In the genomic region with DNA sequence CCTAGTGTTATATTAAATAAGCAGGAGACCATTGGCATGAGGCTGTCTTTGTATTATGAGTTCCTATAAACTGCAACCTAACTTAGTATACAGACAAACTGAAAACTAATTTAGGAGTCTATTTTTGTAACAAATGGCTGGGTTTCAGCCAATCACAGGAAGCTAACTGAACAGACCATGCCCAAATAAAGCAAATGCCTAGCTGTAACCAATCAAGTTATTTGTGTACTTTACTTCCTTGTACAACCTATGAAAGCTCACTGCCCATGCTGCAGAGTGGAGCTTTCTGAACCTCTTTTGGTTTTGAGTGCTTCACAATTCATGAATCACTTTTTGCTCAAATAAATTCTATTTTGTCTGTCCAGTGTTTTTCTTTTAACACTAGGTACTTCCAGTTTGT, we compare ENCODE assay signal across 22 cellular contexts. TPM values are rescaled to one million over a fixed set of nuclear protein-coding genes. Genes with fewer than 3 reads are reported as not detected.
DNase-seq lines count a peak whose midpoint lies in the region; ATAC-seq and TF ChIP-seq lines count a peak whose summit lies in the region.
"Had no signal": no experiment of that assay in that cellular context is flagged by ENCODE, and none has a peak within 500 bp of the region (broad histone marks: within the 10 kb centered on the region; RNA-seq: fewer than 3 reads in every experiment).

No MANE protein-coding gene starts in this region.

- peaks cover 9% of the 10 kb centered on the region; the same call in 2 of the 3 replicates for H3K4me1 Mint-ChIP-seq in GM23338
- no peaks in the 10 kb centered on the region for H3K4me1 Mint-ChIP-seq in natural killer cell treated with Interleukin-12 subunit alpha and Interleukin-12 subunit beta and Interleukin-15 and Interleukin-18, amount 100 ng/mL, for 72 hours (ENCODE audit: low read depth in 2 of 2)

- H4K20me1 ChIP-seq in Karpas-422 (ENCODE audit: insufficient read depth, low read depth, low read length) (no peaks in the 10 kb centered on the region), PC-3 (ENCODE audit: low read length) (no peaks in the 10 kb centered on the region), GM23338 (replicated peaks; ENCODE audit: insufficient read depth) (no peaks in the 10 kb centered on the region)
- H4K20me1 ChIP-seq: BLaER1 had no signal

- H3K9ac ChIP-seq in Karpas-422 (ENCODE audit: low read length) (no peak overlapping the region), PC-3 (ENCODE audit: low read length) (no peak overlapping the region)
- H3K9ac ChIP-seq: BLaER1 had no signal

- BruUV-seq in PC-3 (replicated peaks; lab: Mats Ljungman, UMichigan) = no TSS peak

- TF ChIP-seq CTCF in GM12865 (IDR thresholded peaks at IDR 0.05; ENCODE audit: insufficient read depth, low read depth, low read length, missing control alignments) = no peak
- TF ChIP-seq CTCF in PC-3 (conservative IDR thresholded peaks at IDR 0.05; ENCODE audit: low read depth, low read length) = no peak
- TF ChIP-seq CTCF in mucosa of descending colon (IDR thresholded peaks at IDR 0.05) = no peak
- no peak for TF ChIP-seq CTCF in GM23338 (conservative IDR thresholded peaks at IDR 0.05; ENCODE audit: low read depth in 2 of 2)

- H3K4me1 ChIP-seq in Karpas-422 (ENCODE audit: low read length) = peaks cover 10% of the 10 kb centered on the region
- peaks cover 6% of the 10 kb centered on the region; the same call in 1 of the 2 replicates for H3K4me1 ChIP-seq in PC-3 (ENCODE audit: insufficient read depth, low read length)
- no peaks in the 10 kb centered on the region for H3K4me1 ChIP-seq in mucosa of descending colon (ENCODE audit: low read depth)
- peaks cover 3% of the 10 kb centered on the region; the same call in 1 of the 2 replicates for H3K4me1 ChIP-seq in GM23338 (ENCODE audit: insufficient read depth)
- H3K4me1 ChIP-seq: BLaER1, Caco-2 had no signal

- no peaks in the 10 kb centered on the region for H3K9me3 Mint-ChIP-seq in GM23338
- no peaks in the 10 kb centered on the region for H3K9me3 Mint-ChIP-seq in natural killer cell treated with Interleukin-12 subunit alpha and Interleukin-12 subunit beta and Interleukin-15 and Interleukin-18, amount 100 ng/mL, for 72 hours
- H3K9me3 Mint-ChIP-seq: CD4-positive, alpha-beta T cell; H9 had no signal

- H3K36me3 ChIP-seq in Karpas-422 (ENCODE audit: insufficient read depth, low read length) (no peaks in the 10 kb centered on the region), PC-3 (ENCODE audit: low read depth, low read length) (no peaks in the 10 kb centered on the region), mucosa of descending colon (ENCODE audit: low read depth) (no peaks in the 10 kb centered on the region), GM23338 (ENCODE audit: insufficient read depth) (no peaks in the 10 kb centered on the region)
- H3K36me3 ChIP-seq: BLaER1 had no signal

- H3K79me2 ChIP-seq in Karpas-422 (ENCODE audit: low read length) (no peaks in the 10 kb centered on the region), PC-3 (ENCODE audit: low read length) (no peaks in the 10 kb centered on the region), GM23338 (replicated peaks; ENCODE audit: insufficient read depth) (no peaks in the 10 kb centered on the region)

- H3K4me2 ChIP-seq in Karpas-422 (ENCODE audit: low read depth, low read length, poor library complexity, severe bottlenecking) = no peak overlapping the region
- H3K4me2 ChIP-seq in PC-3 (ENCODE audit: low read length) = no peak overlapping the region
- H3K4me2 ChIP-seq in GM23338 = no peak overlapping the region
- H3K4me2 ChIP-seq: BLaER1 had no signal

- H3K4me3 Mint-ChIP-seq in GM23338 = no peak overlapping the region
- H3K4me3 Mint-ChIP-seq in natural killer cell treated with Interleukin-12 subunit alpha and Interleukin-12 subunit beta and Interleukin-15 and Interleukin-18, amount 100 ng/mL, for 72 hours = no peak overlapping the region
- H3K4me3 Mint-ChIP-seq: CD4-positive, alpha-beta T cell; H9 had no signal

- CTCF ChIA-PET in PC-3 (lab: Charles Lee) = no interaction called here

- H3K36me3 Mint-ChIP-seq in GM23338 (ENCODE audit: low read depth) = no peaks in the 10 kb centered on the region
- no peaks in the 10 kb centered on the region for H3K36me3 Mint-ChIP-seq in natural killer cell treated with Interleukin-12 subunit alpha and Interleukin-12 subunit beta and Interleukin-15 and Interleukin-18, amount 100 ng/mL, for 72 hours

- no peaks in the 10 kb centered on the region for H3K9me2 ChIP-seq in Karpas-422 (replicated peaks; ENCODE audit: insufficient read depth, low read length)
- H3K9me2 ChIP-seq in PC-3 (replicated peaks; ENCODE audit: low read length) = no peaks in the 10 kb centered on the region
- no peaks in the 10 kb centered on the region for H3K9me2 ChIP-seq in GM23338 (ENCODE audit: insufficient read depth)

- ATAC-seq in PC-3 = peak; percentile 27; the same call in 1 of the 2 replicates
- ATAC-seq in mucosa of descending colon = peak; percentile 51
- ATAC-seq in GM23338 = no peak
- ATAC-seq in natural killer cell treated with Interleukin-12 subunit alpha and Interleukin-12 subunit beta and Interleukin-15 and Interleukin-18, amount 100 ng/mL, for 72 hours = no peak
- no peak for ATAC-seq in GM21619 (IDR thresholded peaks at IDR 0.05; ENCODE audit: unreplicated experiment)

- no peaks in the 10 kb centered on the region for H3K27me3 Mint-ChIP-seq in GM23338 (ENCODE audit: insufficient read depth, low read depth, poor library complexity)
- H3K27me3 Mint-ChIP-seq in natural killer cell treated with Interleukin-12 subunit alpha and Interleukin-12 subunit beta and Interleukin-15 and Interleukin-18, amount 100 ng/mL, for 72 hours = peaks cover 17 to 22% of the 10 kb centered on the region in 2 donors

- POLR2A ChIA-PET in PC-3 (lab: Charles Lee; ENCODE audit: unreplicated experiment) = no interaction called here

- no peaks in the 10 kb centered on the region for H3K9me3 ChIP-seq in Karpas-422 (ENCODE audit: low read length)
- no peaks in the 10 kb centered on the region for H3K9me3 ChIP-seq in PC-3 (ENCODE audit: low read length)
- no peaks in the 10 kb centered on the region for H3K9me3 ChIP-seq in mucosa of descending colon
- H3K9me3 ChIP-seq: BLaER1, Caco-2 had no signal

- no peak overlapping the region for H3K27ac Mint-ChIP-seq in GM23338
- no peak overlapping the region for H3K27ac Mint-ChIP-seq in natural killer cell treated with Interleukin-12 subunit alpha and Interleukin-12 subunit beta and Interleukin-15 and Interleukin-18, amount 100 ng/mL, for 72 hours
- H3K27ac Mint-ChIP-seq: CD4-positive, alpha-beta T cell; H9 had no signal

- H3K27ac ChIP-seq in Karpas-422 (ENCODE audit: low read length) (no peak overlapping the region), PC-3 (ENCODE audit: low read length) (no peak overlapping the region), GM23338 (ENCODE audit: low read depth) (no peak overlapping the region)
- H3K27ac ChIP-seq: BLaER1 had no signal

- H3F3A ChIP-seq in PC-3 (ENCODE audit: low read length, unreplicated experiment) = no peaks in the 10 kb centered on the region
- H3F3A ChIP-seq in GM23338 (replicated peaks; ENCODE audit: low read depth) = no peaks in the 10 kb centered on the region

- H2AFZ ChIP-seq in Karpas-422 (ENCODE audit: low read length) (no peak overlapping the region), PC-3 (ENCODE audit: low read length) (no peak overlapping the region), GM23338 (no peak overlapping the region)

- H3K27me3 ChIP-seq in Karpas-422 (ENCODE audit: low read length) = no peaks in the 10 kb centered on the region
- no peaks in the 10 kb centered on the region for H3K27me3 ChIP-seq in PC-3 (ENCODE audit: low read length)
- H3K27me3 ChIP-seq in GM23338 (ENCODE audit: insufficient read depth) = no peaks in the 10 kb centered on the region
- H3K27me3 ChIP-seq: BLaER1 had no signal

- H3K4me3 ChIP-seq in GM12865 (ENCODE audit: low read depth, low read length) (no peak overlapping the region), Karpas-422 (ENCODE audit: low read length) (no peak overlapping the region), PC-3 (ENCODE audit: low read length) (no peak overlapping the region), mucosa of descending colon (no peak overlapping the region), GM23338 (no peak overlapping the region)
- H3K4me3 ChIP-seq: BLaER1 had no signal

- intact Hi-C loops in PC-3 (cut with micrococcal nuclease) (no loop called here), mucosa of descending colon (cut with DNase I, micrococcal nuclease) (no loop called here)

- DNase-seq in GM12865 (ENCODE audit: low read depth) = peak; percentile 19
- peak; percentile 55 for DNase-seq in Karpas-422
- DNase-seq in PC-3 = no peak
- DNase-seq in mucosa of descending colon = no peak
- DNase-seq in GM23338 (ENCODE audit: low spot score) = no peak
- no peak for DNase-seq in natural killer cell treated with Interleukin-12 subunit alpha and Interleukin-12 subunit beta and Interleukin-15 and Interleukin-18, amount 100 ng/mL, for 72 hours (ENCODE audit: low spot score)
- DNase-seq: Caco-2; CD4-positive, alpha-beta T cell; H9; KBM-7; NCI-H1105; NCI-H2029 treated with DMSO at 0.1 percent for 48 hours; NCI-H226; NCI-H510A treated with DMSO at 0.1 percent for 48 hours; NCI-H774; Right ventricle myocardium superior had no signal

TF ChIP-seq in GM23338, 12 proteins besides CTCF, POLR2A, EP300 and RAD21 (continues in another document):
- TF ChIP-seq ETS1 (IDR thresholded peaks at IDR 0.05) (no peak), STAT1 (IDR thresholded peaks at IDR 0.05; ENCODE audit: unreplicated experiment) (no peak), ZNF331 (CRISPR knock-in tag; IDR thresholded peaks at IDR 0.05; ENCODE audit: low read depth) (no peak), EZH2phosphoT487 (IDR thresholded peaks at IDR 0.05; ENCODE audit: unreplicated experiment) (no peak), EZH2 (IDR thresholded peaks at IDR 0.05; ENCODE audit: low read depth, unreplicated experiment) (no peak), JUNB (IDR thresholded peaks at IDR 0.05; ENCODE audit: unreplicated experiment) (no peak), POLR2AphosphoS5 (IDR thresholded peaks at IDR 0.05; ENCODE audit: low read depth) (no peak)

RNA-seq across cellular contexts. Expression of gene GUCY2C, which starts 41.6 kb away (rescaled TPM):
- 0.07 and 0.48 TPM in 2 replicates for total RNA-seq in Karpas-422 (2014; rRNA removed; shearing (Covaris generic); ENCODE audit: low replicate concordance)
- total RNA-seq in PC-3 (2014; rRNA removed) (not detected in 2 replicates), mucosa of descending colon (10 to 100 TPM; 33.2 to 94.8 (median 73.8) TPM)
- total RNA-seq in GM23338 (2014; rRNA removed; shearing (Covaris generic)) = 1.9 and 3.1 TPM in 2 replicates
- polyA plus RNA-seq in GM23338 (2016; fragmentation: Nextera tagmentation; extraction: Ambion mirVana) = 1.4 and 2.1 TPM in 2 replicates
- not detected for total RNA-seq in natural killer cell treated with Interleukin-12 subunit alpha and Interleukin-12 subunit beta and Interleukin-15 and Interleukin-18, amount 100 ng/mL, for 72 hours
- total RNA-seq: CD4-positive, alpha-beta T cell; Daoy; HT1080; Right ventricle myocardium superior; RPMI7951; T-helper 1 cell treated with Interleukin-12 subunit alpha and Interleukin-12 subunit beta and Interleukin-4 antibody, amounts not matched to agents 30 ng/mL and 1 ng/mL, for 36 hours had no signal

Comparison
In these comparisons a context has a peak if more than half of its experiments do, and no peak if none do; other contexts are left out.
1. DNase-seq: peak in GM12865 (single experiment) and Karpas-422 (single experiment); none in PC-3 (single experiment), mucosa of descending colon (0 of 3), GM23338 (single experiment) and natural killer cell treated with Interleukin-12 subunit alpha and Interleukin-12 subunit beta and Interleukin-15 and Interleukin-18, amount 100 ng/mL, for 72 hours (single experiment).
2. ATAC-seq: peak in PC-3 (single experiment) and mucosa of descending colon (single experiment); none in GM23338 (single experiment), natural killer cell treated with Interleukin-12 subunit alpha and Interleukin-12 subunit beta and Interleukin-15 and Interleukin-18, amount 100 ng/mL, for 72 hours (0 of 2) and GM21619 (single experiment).